ENCODE assay signal across 8 cellular contexts in the genomic region with DNA sequence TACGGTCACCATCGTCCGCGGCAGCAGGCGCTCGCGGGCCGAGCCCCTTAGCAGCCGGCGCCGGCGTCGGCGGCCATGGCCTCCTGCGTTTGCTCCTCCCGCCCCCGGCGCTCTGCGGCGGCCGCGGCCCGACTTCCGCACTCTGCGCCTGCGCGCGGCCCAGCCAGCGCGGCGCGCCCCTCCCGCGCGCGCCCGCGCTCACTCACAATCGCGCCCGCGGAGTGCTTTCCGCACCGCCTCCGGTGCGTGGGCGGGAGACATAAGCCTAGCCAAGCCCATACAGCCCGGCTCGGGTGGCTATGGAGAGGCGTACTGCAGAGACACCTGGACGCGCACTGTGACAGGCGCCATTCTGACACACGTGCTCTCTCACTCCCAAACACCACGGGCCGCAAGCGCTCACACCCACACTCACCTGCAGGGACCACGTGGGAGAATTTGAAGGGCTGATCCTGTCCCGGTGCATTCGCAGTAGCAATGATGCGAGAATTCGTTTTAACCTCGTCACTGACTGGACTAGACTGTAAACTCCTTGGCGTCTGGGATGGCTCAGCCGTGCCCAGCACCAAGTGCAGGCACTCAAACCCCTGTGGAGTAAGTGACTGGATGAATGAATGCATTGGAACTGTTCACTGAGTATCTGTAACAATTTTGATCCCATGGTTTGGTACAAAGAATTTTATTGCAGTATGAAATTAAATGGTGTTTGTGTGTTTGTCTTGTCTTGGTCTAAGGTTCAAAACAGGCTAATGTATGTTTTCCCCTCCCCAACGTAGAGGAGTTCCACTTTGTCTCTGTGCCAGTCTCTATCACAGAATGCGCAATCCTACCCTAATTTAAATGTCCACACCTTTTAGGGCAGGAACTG. TPM values are rescaled to one million over a fixed set of nuclear protein-coding genes. Genes with fewer than 3 reads are reported as not detected.
DNase-seq lines count a peak whose midpoint lies in the region; ATAC-seq and TF ChIP-seq lines count a peak whose summit lies in the region.

A gene with protein sequence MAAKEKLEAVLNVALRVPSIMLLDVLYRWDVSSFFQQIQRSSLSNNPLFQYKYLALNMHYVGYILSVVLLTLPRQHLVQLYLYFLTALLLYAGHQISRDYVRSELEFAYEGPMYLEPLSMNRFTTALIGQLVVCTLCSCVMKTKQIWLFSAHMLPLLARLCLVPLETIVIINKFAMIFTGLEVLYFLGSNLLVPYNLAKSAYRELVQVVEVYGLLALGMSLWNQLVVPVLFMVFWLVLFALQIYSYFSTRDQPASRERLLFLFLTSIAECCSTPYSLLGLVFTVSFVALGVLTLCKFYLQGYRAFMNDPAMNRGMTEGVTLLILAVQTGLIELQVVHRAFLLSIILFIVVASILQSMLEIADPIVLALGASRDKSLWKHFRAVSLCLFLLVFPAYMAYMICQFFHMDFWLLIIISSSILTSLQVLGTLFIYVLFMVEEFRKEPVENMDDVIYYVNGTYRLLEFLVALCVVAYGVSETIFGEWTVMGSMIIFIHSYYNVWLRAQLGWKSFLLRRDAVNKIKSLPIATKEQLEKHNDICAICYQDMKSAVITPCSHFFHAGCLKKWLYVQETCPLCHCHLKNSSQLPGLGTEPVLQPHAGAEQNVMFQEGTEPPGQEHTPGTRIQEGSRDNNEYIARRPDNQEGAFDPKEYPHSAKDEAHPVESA (minus strand): TSS at position 116 of the 868 bp plus-strand sequence. CDS start 5,936 bp downstream, outside the sequence.

- no peaks in the 10 kb centered on the region for H3K27me3 ChIP-seq in CD8-positive, alpha-beta memory T cell (ENCODE audit: insufficient read depth, low read length, poor library complexity, severe bottlenecking)
- no peaks in the 10 kb centered on the region for H3K27me3 ChIP-seq in HL-60 (ENCODE audit: insufficient read depth, poor library complexity, severe bottlenecking)

- in situ Hi-C loops in endometrial microvascular endothelial cells (cut with HindIII; ENCODE audit: inconsistent ontology term, low pct_unique_long_range_greater_than_20kb, low sequenced_read_pairs) = no loop called here

- peak within 1 kb of the TSS; percentile 96 to 98 (median 98) for H3K27ac Mint-ChIP-seq in CD8-positive, alpha-beta memory T cell
- peak within 1 kb of the TSS; percentile 99 for H3K27ac Mint-ChIP-seq in activated CD8-positive, alpha-beta memory T cell treated with anti-CD3 and anti-CD28 coated beads, Interleukin-2, amount 10 ng/mL, durations not matched to agents 7 days and 5 days

- no peaks in the 10 kb centered on the region for H3K9me3 ChIP-seq in CD8-positive, alpha-beta memory T cell (ENCODE audit: low read length)

- H3K36me3 ChIP-seq in CD8-positive, alpha-beta memory T cell (ENCODE audit: insufficient read depth, low read length) = no peaks in the 10 kb centered on the region

- CTCF ChIA-PET in CD8-positive, alpha-beta memory T cell (lab: Charles Lee) = interaction anchor here (1.0 kb wide), 1 partner anchor 11 kb away, joined by 3 read pairs; no protein-coding TSS in a partner anchor
- CTCF ChIA-PET in activated CD8-positive, alpha-beta memory T cell treated with anti-CD3 and anti-CD28 coated beads, Interleukin-2, amount 10 ng/mL, durations not matched to agents 7 days and 5 days (lab: Charles Lee) = interaction anchor here (1.6 kb wide), 1 partner anchor 53 kb away, joined by 4 read pairs; no protein-coding TSS in a partner anchor

- peak within 1 kb of the TSS; percentile 87 for H3K27ac ChIP-seq in CD8-positive, alpha-beta memory T cell (ENCODE audit: low read depth, low read length)
- peak within 1 kb of the TSS; percentile 78 for H3K27ac ChIP-seq in HL-60 (replicated peaks)

- peaks cover 42 to 50% (median 49%) of the 10 kb centered on the region in 3 donors for H3K4me1 Mint-ChIP-seq in CD8-positive, alpha-beta memory T cell
- H3K4me1 Mint-ChIP-seq in activated CD8-positive, alpha-beta memory T cell treated with anti-CD3 and anti-CD28 coated beads, Interleukin-2, amount 10 ng/mL, durations not matched to agents 7 days and 5 days = peaks cover 43% of the 10 kb centered on the region

- peaks cover 40% of the 10 kb centered on the region for H3K4me1 ChIP-seq in CD8-positive, alpha-beta memory T cell (ENCODE audit: insufficient read depth, low read length)

- peaks cover 6 to 9% of the 10 kb centered on the region in 2 donors for H3K27me3 Mint-ChIP-seq in CD8-positive, alpha-beta memory T cell
- peaks cover 3% of the 10 kb centered on the region for H3K27me3 Mint-ChIP-seq in activated CD8-positive, alpha-beta memory T cell treated with anti-CD3 and anti-CD28 coated beads, Interleukin-2, amount 10 ng/mL, durations not matched to agents 7 days and 5 days

- no peak for TF ChIP-seq CTCF in HL-60 (IDR thresholded peaks at IDR 0.05; ENCODE audit: insufficient read depth, low read length)

- H3K4me3 Mint-ChIP-seq in CD8-positive, alpha-beta memory T cell = peak within 1 kb of the TSS; percentile 96 to 99 (median 96)
- peak within 1 kb of the TSS; percentile 98 for H3K4me3 Mint-ChIP-seq in activated CD8-positive, alpha-beta memory T cell treated with anti-CD3 and anti-CD28 coated beads, Interleukin-2, amount 10 ng/mL, durations not matched to agents 7 days and 5 days

- ATAC-seq in GM19463 (IDR thresholded peaks at IDR 0.05; ENCODE audit: unreplicated experiment) = peak; percentile 73
- ATAC-seq in activated CD8-positive, alpha-beta memory T cell treated with anti-CD3 and anti-CD28 coated beads, Interleukin-2, amount 10 ng/mL, durations not matched to agents 7 days and 5 days = peak; percentile 77

- H3K36me3 Mint-ChIP-seq in CD8-positive, alpha-beta memory T cell = peaks cover 0 to 17% (median 0%) of the 10 kb centered on the region in 3 donors
- H3K36me3 Mint-ChIP-seq in activated CD8-positive, alpha-beta memory T cell treated with anti-CD3 and anti-CD28 coated beads, Interleukin-2, amount 10 ng/mL, durations not matched to agents 7 days and 5 days = peaks cover 18% of the 10 kb centered on the region

- H3K4me3 ChIP-seq in CD8-positive, alpha-beta memory T cell (ENCODE audit: low read length) = peak within 1 kb of the TSS; percentile 88
- peak within 1 kb of the TSS; percentile 86 for H3K4me3 ChIP-seq in HL-60 (replicated peaks; ENCODE audit: insufficient read depth, low read length)

- POLR2A ChIA-PET in CD8-positive, alpha-beta memory T cell (lab: Charles Lee) = interaction anchor here (0.9 to 2.3 kb wide), 2 partner anchors 11 to 1210 kb away, joined by 3 to 15 read pairs; no protein-coding TSS in a partner anchor

- no peaks in the 10 kb centered on the region for H3K9me3 Mint-ChIP-seq in CD8-positive, alpha-beta memory T cell
- H3K9me3 Mint-ChIP-seq in activated CD8-positive, alpha-beta memory T cell treated with anti-CD3 and anti-CD28 coated beads, Interleukin-2, amount 10 ng/mL, durations not matched to agents 7 days and 5 days (ENCODE audit: low read depth) = no peaks in the 10 kb centered on the region

- DNase-seq in CD8-positive, alpha-beta memory T cell = peak; percentile 86 to 95 (median 92)
- peak; percentile 71 to 82 for DNase-seq in HL-60 (ENCODE audit: low read depth in 1 of 2, low spot score in 1 of 2)
- DNase-seq in NOMO-1 (lab: John Stamatoyannopoulos, UW; ENCODE audit: unreplicated experiment in 2 of 2) = peak; percentile 42 to 66
- peak; percentile 88 for DNase-seq in activated CD8-positive, alpha-beta memory T cell treated with anti-CD3 and anti-CD28 coated beads, Interleukin-2, amount 10 ng/mL, durations not matched to agents 7 days and 5 days
- DNase-seq in midbrain (lab: John Stamatoyannopoulos, UW) = peak; percentile 81
- peak; percentile 84 to 92 for DNase-seq in stimulated activated CD8-positive, alpha-beta memory T cell treated with anti-CD3 and anti-CD28 coated beads, Interleukin-2, amount 100 ng/mL, for 1 hour (ENCODE audit: low read depth in 2 of 2)

RNA-seq across cellular contexts. Expression of the gene that starts here (rescaled TPM):
- 10 to 100 TPM; 80.0 to 85.0 TPM for total RNA-seq in CD8-positive, alpha-beta memory T cell
- polyA plus RNA-seq in CD8-positive, alpha-beta memory T cell = 12.9 TPM
- total RNA-seq in activated CD8-positive, alpha-beta memory T cell treated with anti-CD3 and anti-CD28 coated beads, Interleukin-2, amount 10 ng/mL, durations not matched to agents 7 days and 5 days = 100 to 1,000 TPM in 1 of 2 experiments, 10 to 100 TPM in 1; 93.9 to 111 TPM
- 61.1 TPM for total RNA-seq in endometrial microvascular endothelial cells (ENCODE audit: inconsistent ontology term)

Comparison
In these comparisons a context has a peak if more than half of its experiments do, and no peak if none do; other contexts are left out.
1. Peak in every context shown above with its lines: DNase-seq, ATAC-seq, H3K4me3 ChIP-seq and H3K27ac ChIP-seq.